In the genomic region with DNA sequence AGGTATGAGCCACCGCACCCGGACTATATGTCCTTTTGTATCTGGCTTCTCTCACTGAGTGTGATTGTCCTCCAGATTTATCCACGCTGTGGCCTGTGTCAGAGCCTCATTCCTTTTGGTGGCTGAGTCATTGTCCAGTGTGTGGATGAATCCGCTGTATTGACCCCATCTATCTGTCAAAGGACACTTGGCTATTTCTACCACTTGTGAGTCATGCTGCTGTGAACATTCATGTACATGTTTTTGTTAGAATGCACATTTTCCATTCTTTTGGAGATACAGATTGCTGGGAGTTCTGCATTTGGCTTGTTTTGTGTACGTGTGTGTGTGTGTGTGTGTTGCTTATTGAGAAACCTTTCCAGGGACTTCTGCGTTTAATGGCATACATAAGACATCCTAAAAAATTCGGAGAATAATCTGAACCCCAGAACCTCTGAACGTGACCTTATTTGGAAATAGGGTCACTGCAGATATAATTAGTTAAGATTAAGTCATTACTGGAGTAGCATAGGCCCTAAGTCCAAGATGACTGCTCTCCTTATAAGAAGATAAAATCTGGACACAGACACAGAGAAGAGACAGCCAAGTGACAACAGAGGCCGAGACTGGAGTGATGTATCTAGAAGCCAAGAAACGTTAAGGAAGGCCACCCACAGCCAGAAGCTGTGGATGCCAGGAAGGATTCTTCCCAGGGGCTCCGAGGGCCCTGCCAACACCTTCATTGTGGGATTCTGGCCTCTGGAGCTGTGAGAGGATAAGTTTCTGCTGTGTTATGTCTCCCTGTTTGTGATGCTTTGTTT, we compare ENCODE assay signal across 11 cellular contexts. TPM values are rescaled to one million over a fixed set of nuclear protein-coding genes. Genes with fewer than 3 reads are reported as not detected.
DNase-seq lines count a peak whose midpoint lies in the region; ATAC-seq and TF ChIP-seq lines count a peak whose summit lies in the region.
"Had no signal": no experiment of that assay in that cellular context is flagged by ENCODE, and none has a peak within 500 bp of the region (broad histone marks: within the 10 kb centered on the region; RNA-seq: fewer than 3 reads in every experiment).

No MANE protein-coding gene starts in this region.

- H3K36me3 ChIP-seq in ascending aorta (peaks cover 0 to 2% of the 10 kb centered on the region in 2 donors), stomach (peaks cover 0 to 14% (median 10%) of the 10 kb centered on the region in 4 donors), H7 (replicated peaks; ENCODE audit: control insufficient read depth, insufficient read depth, low read length) (no peaks in the 10 kb centered on the region)

- H3K27ac ChIP-seq in ascending aorta (peak overlapping the region; percentile 60 to 64), stomach (peak overlapping the region in 4 of 5 donors; percentile 22 to 74 (median 64))

- H3K4me3 ChIP-seq in ascending aorta (no peak overlapping the region), stomach (no peak overlapping the region), H7 (ENCODE audit: insufficient read depth, low read depth, low read length) (no peak overlapping the region)
- H3K4me3 ChIP-seq: heart left ventricle had no signal

- DNase-seq in H4 (ENCODE audit: low spot score) (peak; percentile 24), ascending aorta (ENCODE audit: low spot score in 2 of 2) (no peak), hepatic stellate cell (ENCODE audit: low spot score) (peak; percentile 94), stomach (no peak), H7 (no peak), AML-193 (lab: John Stamatoyannopoulos, UW) (no peak)
- DNase-seq: heart left ventricle, NCI-H2029 treated with DMSO at 0.1 percent for 48 hours, T-helper 1 cell had no signal

- ATAC-seq in HG03175 (IDR thresholded peaks at IDR 0.05; ENCODE audit: unreplicated experiment) (no peak), HG03108 (IDR thresholded peaks at IDR 0.05; ENCODE audit: unreplicated experiment) (no peak)

- TF ChIP-seq CTCF in ascending aorta (IDR thresholded peaks at IDR 0.05) (no peak), stomach (IDR thresholded peaks at IDR 0.05) (no peak)

- H3K4me1 ChIP-seq in ascending aorta = peaks cover 3 to 17% of the 10 kb centered on the region in 2 donors
- peaks cover 12 to 31% (median 19%) of the 10 kb centered on the region in 4 donors for H3K4me1 ChIP-seq in stomach

- WGBS in stomach, 5 donors = 41 to 61% (median 50%) methylated on average over 11 of the region's 11 CpGs

- no peaks in the 10 kb centered on the region for H3K9me3 ChIP-seq in ascending aorta
- no peaks in the 10 kb centered on the region for H3K9me3 ChIP-seq in stomach
- H3K9me3 ChIP-seq: heart left ventricle had no signal

- H3K27me3 ChIP-seq in ascending aorta (no peaks in the 10 kb centered on the region), stomach (peaks cover 0 to 15% (median 5%) of the 10 kb centered on the region in 3 donors), H7 (ENCODE audit: control insufficient read depth, insufficient read depth, low read length) (peaks cover 30% of the 10 kb centered on the region)

- no peak for TF ChIP-seq POLR2A in stomach (IDR thresholded peaks at IDR 0.05)

- no peak for TF ChIP-seq EP300 in stomach (IDR thresholded peaks at IDR 0.05)

- intact Hi-C loops in ascending aorta (cut with DNase I) = no loop called here
- intact Hi-C loops in stomach (cut with DNase I; ENCODE audit: low total_unique reads) = no loop called here

RNA-seq across cellular contexts. Expression of gene GIPC3, which starts 4.9 kb away (rescaled TPM):
- not detected in 2 replicates for total RNA-seq in H4 (2014; rRNA removed; shearing (Covaris generic))
- total RNA-seq in ascending aorta = 6.1 TPM
- 1 to 10 TPM in 1 of 5 donors, not detected in 4; 2.9 TPM for total RNA-seq in stomach
- 1 to 10 TPM in 2 of 3 donors, under 1 TPM in 1; 0.75 to 2.0 (median 1.1) TPM for polyA plus RNA-seq in stomach
- 0.11 and 0.21 TPM in 2 replicates for total RNA-seq in H7 (2014; rRNA removed; shearing (Covaris generic))

RNA-seq across cellular contexts. Expression of gene HMG20B, which starts 7.6 kb away (rescaled TPM):
- total RNA-seq in H4 (2014; rRNA removed; shearing (Covaris generic)) = 72.2 and 90.8 TPM in 2 replicates
- total RNA-seq in ascending aorta = 149 TPM
- total RNA-seq in stomach = 100 to 1,000 TPM in 3 of 5 donors, 10 to 100 TPM in 2; 39.8 to 638 (median 160) TPM
- 100 to 1,000 TPM in 1 of 3 donors, 10 to 100 TPM in 2; 79.5 to 103 (median 80.6) TPM for polyA plus RNA-seq in stomach
- total RNA-seq in H7 (2014; rRNA removed; shearing (Covaris generic)) = 109 and 124 TPM in 2 replicates

RNA-seq across cellular contexts. Expression of gene MFSD12, which starts 23.0 kb away (rescaled TPM):
- 32.1 and 55.1 TPM in 2 replicates for total RNA-seq in H4 (2014; rRNA removed; shearing (Covaris generic))
- total RNA-seq in ascending aorta (133 TPM), stomach (10 to 100 TPM in 4 of 5 donors, under 1 TPM in 1; 0.58 to 96.4 (median 62.5) TPM)
- 10 to 100 TPM in 2 of 3 donors, 1 to 10 TPM in 1; 8.2 to 35.6 (median 34.1) TPM for polyA plus RNA-seq in stomach
- total RNA-seq in H7 (2014; rRNA removed; shearing (Covaris generic)) = 34.6 and 42.3 TPM in 2 replicates

RNA-seq across cellular contexts. Expression of gene TBXA2R, which starts 26.3 kb away (rescaled TPM):
- total RNA-seq in H4 (2014; rRNA removed; shearing (Covaris generic)) = 1.6 TPM in 1 of 2 replicates, not detected in the other
- total RNA-seq in ascending aorta (37.8 TPM), stomach (1 to 10 TPM in 1 of 5 donors, under 1 TPM in 1, not detected in 3; 0.37 to 1.0 TPM)
- 1 to 10 TPM in 2 of 3 donors, under 1 TPM in 1; 0.50 to 2.6 (median 1.2) TPM for polyA plus RNA-seq in stomach
- 0.18 and 0.45 TPM in 2 replicates for total RNA-seq in H7 (2014; rRNA removed; shearing (Covaris generic))

RNA-seq across cellular contexts. Expression of gene TEKTIP1, which starts 41.4 kb away (rescaled TPM):
- not detected in 2 replicates for total RNA-seq in H4 (2014; rRNA removed; shearing (Covaris generic))
- total RNA-seq in ascending aorta (not detected), stomach (not detected)
- polyA plus RNA-seq in stomach = under 1 TPM in 2 of 3 donors, not detected in 1; 0.28 to 1.00 TPM
- total RNA-seq in H7 (2014; rRNA removed; shearing (Covaris generic)) = 1.6 TPM in 1 of 2 replicates, not detected in the other
- polyA plus RNA-seq: heart left ventricle had no signal

Comparison
In these comparisons a context has a peak if more than half of its experiments do, and no peak if none do; other contexts are left out.
1. DNase-seq: peak in H4 (single experiment) and hepatic stellate cell (single experiment); none in ascending aorta (0 of 2), stomach (single experiment), H7 (single experiment) and AML-193 (0 of 2).